In genomic region chr14:60332869-60333268, GRCh38 we compare ENCODE assay signal across 15 cellular contexts.
"Had no signal": no experiment of that assay in that cellular context is flagged by ENCODE, and none has a peak within 500 bp of the region (broad histone marks: within the 10 kb centered on the region; RNA-seq: fewer than 3 reads in every experiment).

No MANE protein-coding gene starts in this region.

- DNase-seq: activated CD8-positive, alpha-beta memory T cell treated with anti-CD3 and anti-CD28 coated beads for 24 hours; activated gamma-delta T cell; head of caudate nucleus; left colon; mammary epithelial cell; mucosa of descending colon; natural killer cell; posterior cingulate gyrus; small intestine; T1000; tibial artery; uterus had no signal

- H3K27ac ChIP-seq: cardiac muscle cell, esophagus muscularis mucosa, right atrium auricular region, tibial artery, uterus had no signal

- H3K36me3 ChIP-seq: cardiac muscle cell, esophagus muscularis mucosa, right atrium auricular region, tibial artery, uterus had no signal

- H3K9me3 Mint-ChIP-seq: natural killer cell had no signal

- H3K4me1 ChIP-seq: uterus had no signal

- H3K4me3 ChIP-seq: cardiac muscle cell, esophagus muscularis mucosa, mucosa of descending colon, right atrium auricular region, tibial artery, uterus had no signal

- H3K9me3 ChIP-seq: esophagus muscularis mucosa, mucosa of descending colon, right atrium auricular region, tibial artery, uterus had no signal

- H3K27ac Mint-ChIP-seq: natural killer cell had no signal

- H3K27me3 ChIP-seq: right atrium auricular region, uterus had no signal

- H3K36me3 Mint-ChIP-seq: natural killer cell had no signal

- ATAC-seq: left colon, mucosa of descending colon, natural killer cell had no signal
